In the genomic region with DNA sequence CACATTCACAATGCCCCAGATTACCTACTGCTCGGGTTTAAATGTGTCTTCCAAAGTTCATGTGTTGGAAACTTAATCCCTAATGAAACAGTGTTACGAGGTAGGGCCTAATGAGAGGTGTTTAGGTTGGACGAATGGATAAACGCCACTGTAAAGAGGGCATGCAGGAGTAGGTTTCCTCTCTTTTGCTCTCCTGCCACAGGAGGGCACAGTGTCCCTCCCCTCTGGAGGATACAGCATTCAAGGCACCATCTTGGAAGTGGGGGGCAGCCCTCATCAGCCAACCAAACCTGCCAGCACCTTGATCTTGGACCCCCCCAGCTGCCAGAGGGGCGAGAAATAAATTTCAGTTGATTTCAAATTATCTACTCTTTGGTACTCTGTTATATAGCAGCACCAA, we compare ENCODE assay signal across 21 cellular contexts.
DNase-seq lines count a peak whose midpoint lies in the region; FAIRE-seq and TF ChIP-seq lines count a peak whose summit lies in the region.
"Had no signal": no experiment of that assay in that cellular context is flagged by ENCODE, and none has a peak within 500 bp of the region (broad histone marks: within the 10 kb centered on the region; RNA-seq: fewer than 3 reads in every experiment).

No MANE protein-coding gene starts in this region.

- no peaks in the 10 kb centered on the region for H3K4me1 ChIP-seq in Karpas-422 (ENCODE audit: low read length)
- H3K4me1 ChIP-seq in left ventricle myocardium inferior = no peaks in the 10 kb centered on the region
- H3K4me1 ChIP-seq in colonic mucosa = no peaks in the 10 kb centered on the region
- H3K4me1 ChIP-seq: suprapubic skin had no signal

- DNase-seq in GM12892 (ENCODE audit: insufficient read length) (no peak), Karpas-422 (peak; percentile 51), WERI-Rb-1 (peak; percentile 43), kidney tubule cell (ENCODE audit: low spot score) (peak; percentile 8), left ventricle myocardium inferior (no peak), colonic mucosa (no peak), iPS-NIHi11 (ENCODE audit: low spot score) (no peak), RKO (ENCODE audit: low spot score) (no peak)
- DNase-seq: activated CD4-positive, alpha-beta T cell treated with anti-CD3 and anti-CD28 coated beads, Interleukin-2, amount 50 U/mL, for 1 hour; anterior cingulate cortex; hippocampal formation; kidney glomerular epithelial cell; midbrain; NCI-H1048; NCI-H2029 treated with DMSO at 0.1 percent for 48 hours; NCI-H510A; stimulated activated CD4-positive, alpha-beta T cell treated with anti-CD3 and anti-CD28 coated beads, Interleukin-12 subunit alpha, Interleukin-12 subunit beta, amount 100 ng/mL, for 4 hours had no signal

- H3K27ac ChIP-seq in Karpas-422 (ENCODE audit: low read length) (no peak overlapping the region), WERI-Rb-1 (no peak overlapping the region), left ventricle myocardium inferior (replicated peaks) (no peak overlapping the region), colonic mucosa (no peak overlapping the region)
- H3K27ac ChIP-seq: suprapubic skin had no signal

- peak; percentile 70 for FAIRE-seq in GM12892 (lab: Jason Lieb, UNC)
- FAIRE-seq: endometrium, G401.6, GM12878 had no signal

- H3K9me3 ChIP-seq in Karpas-422 (ENCODE audit: low read length) = no peaks in the 10 kb centered on the region
- H3K9me3 ChIP-seq in WERI-Rb-1 (ENCODE audit: severe bottlenecking) = no peaks in the 10 kb centered on the region
- H3K9me3 ChIP-seq in left ventricle myocardium inferior (replicated peaks) = peaks cover 4% of the 10 kb centered on the region
- no peaks in the 10 kb centered on the region for H3K9me3 ChIP-seq in colonic mucosa
- H3K9me3 ChIP-seq: suprapubic skin had no signal

- H3K9me2 ChIP-seq in Karpas-422 (replicated peaks; ENCODE audit: insufficient read depth, low read length) = no peaks in the 10 kb centered on the region

- no peaks in the 10 kb centered on the region for H3K27me3 ChIP-seq in Karpas-422 (ENCODE audit: low read length)
- no peaks in the 10 kb centered on the region for H3K27me3 ChIP-seq in WERI-Rb-1 (ENCODE audit: insufficient read depth, low read depth, severe bottlenecking)
- H3K27me3 ChIP-seq in left ventricle myocardium inferior (ENCODE audit: low read depth) = no peaks in the 10 kb centered on the region
- H3K27me3 ChIP-seq in colonic mucosa = no peaks in the 10 kb centered on the region
- H3K27me3 ChIP-seq: suprapubic skin had no signal

- no peak overlapping the region for H2AFZ ChIP-seq in Karpas-422 (ENCODE audit: low read length)

- no peak overlapping the region for H3K4me3 ChIP-seq in Karpas-422 (ENCODE audit: low read length)
- H3K4me3 ChIP-seq in WERI-Rb-1 (ENCODE audit: low read depth, low read length) = no peak overlapping the region
- no peak overlapping the region for H3K4me3 ChIP-seq in left ventricle myocardium inferior
- H3K4me3 ChIP-seq in colonic mucosa = no peak overlapping the region
- H3K4me3 ChIP-seq: GM12878, suprapubic skin had no signal

- no peaks in the 10 kb centered on the region for H3K79me2 ChIP-seq in Karpas-422 (ENCODE audit: low read length)

- no peaks in the 10 kb centered on the region for H4K20me1 ChIP-seq in Karpas-422 (ENCODE audit: insufficient read depth, low read depth, low read length)

- H3K4me2 ChIP-seq in Karpas-422 (ENCODE audit: low read depth, low read length, poor library complexity, severe bottlenecking) = no peak overlapping the region

- no peak overlapping the region for H3K9ac ChIP-seq in Karpas-422 (ENCODE audit: low read length)
- H3K9ac ChIP-seq in colonic mucosa (ENCODE audit: low read depth in 2 of 2, low read length in 2 of 2) = no peak overlapping the region

- TF ChIP-seq CTCF in WERI-Rb-1 (IDR thresholded peaks at IDR 0.05; ENCODE audit: low read depth, low read length) (peak; percentile 65), left ventricle myocardium inferior (IDR thresholded peaks at IDR 0.05; ENCODE audit: borderline replicate concordance) (no peak), colonic mucosa (IDR thresholded peaks at IDR 0.05) (no peak)

- TF ChIP-seq POLR2A in GM12892 (IDR thresholded peaks at IDR 0.05; ENCODE audit: low read depth, low read length) = no peak

- H3K36me3 ChIP-seq in Karpas-422 (ENCODE audit: insufficient read depth, low read length) = no peaks in the 10 kb centered on the region
- no peaks in the 10 kb centered on the region for H3K36me3 ChIP-seq in WERI-Rb-1
- no peaks in the 10 kb centered on the region for H3K36me3 ChIP-seq in left ventricle myocardium inferior
- H3K36me3 ChIP-seq in colonic mucosa = no peaks in the 10 kb centered on the region
- H3K36me3 ChIP-seq: suprapubic skin had no signal

- intact Hi-C loops in left ventricle myocardium inferior (cut with micrococcal nuclease) = no loop called here
- intact Hi-C loops in colonic mucosa (cut with DNase I) = no loop called here

Comparison
In these comparisons a context has a peak if more than half of its experiments do, and no peak if none do; other contexts are left out.
1. DNase-seq: peak in Karpas-422 (single experiment), WERI-Rb-1 (single experiment) and kidney tubule cell (single experiment); none in GM12892 (single experiment), left ventricle myocardium inferior (single experiment), colonic mucosa (single experiment), iPS-NIHi11 (single experiment) and RKO (single experiment).